Comparison of ENCODE assay signal across 7 cellular contexts in genomic region chr9:84456526-84456925, GRCh38.
"Had no signal": no experiment of that assay in that cellular context is flagged by ENCODE, and none has a peak within 500 bp of the region (broad histone marks: within the 10 kb centered on the region; RNA-seq: fewer than 3 reads in every experiment).

No MANE protein-coding gene starts in this region.

- H3K27ac ChIP-seq: GM23248, HL-60 had no signal

- H3K4me3 ChIP-seq: GM23248, HAP-1 had no signal

- DNase-seq: GM23248, GOT3, H7, HFFc6, KBM-7 had no signal
